In the genomic region with DNA sequence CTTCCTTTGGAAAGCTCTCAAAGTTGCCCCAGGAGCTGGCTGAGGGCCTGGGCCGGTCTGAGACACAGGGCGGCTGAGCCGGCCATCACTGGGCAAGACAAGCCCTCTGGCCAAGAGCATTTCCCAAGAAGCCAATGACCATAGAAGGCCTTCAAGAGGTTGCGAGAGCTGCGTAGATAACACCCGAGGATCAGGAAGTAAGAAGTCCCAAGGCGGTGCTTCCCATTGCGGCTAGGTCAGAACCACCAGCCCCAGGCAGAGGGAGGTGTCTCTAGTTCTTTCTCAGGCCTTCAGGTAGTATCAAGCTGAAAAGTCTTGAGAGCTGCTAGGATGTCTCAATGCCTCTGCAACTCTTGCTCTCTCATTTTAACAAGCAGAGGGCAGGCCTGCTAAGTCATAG, we compare ENCODE assay signal across 18 cellular contexts. TPM values are rescaled to one million over a fixed set of nuclear protein-coding genes. Genes with fewer than 3 reads are reported as not detected.
DNase-seq lines count a peak whose midpoint lies in the region; ATAC-seq and TF ChIP-seq lines count a peak whose summit lies in the region.
"Had no signal": no experiment of that assay in that cellular context is flagged by ENCODE, and none has a peak within 500 bp of the region (broad histone marks: within the 10 kb centered on the region; RNA-seq: fewer than 3 reads in every experiment).

No MANE protein-coding gene starts in this region.

- H4K20me1 ChIP-seq in Karpas-422 (ENCODE audit: insufficient read depth, low read depth, low read length) (no peaks in the 10 kb centered on the region), hepatocyte (ENCODE audit: insufficient read depth, poor library complexity, severe bottlenecking) (no peaks in the 10 kb centered on the region)

- H2AFZ ChIP-seq in Karpas-422 (ENCODE audit: low read length): no peak overlapping the region
- no peak overlapping the region for H2AFZ ChIP-seq in hepatocyte

- H3K4me1 ChIP-seq in Karpas-422 (ENCODE audit: low read length) (peaks cover 68% of the 10 kb centered on the region), hepatocyte (ENCODE audit: insufficient read depth) (no peaks in the 10 kb centered on the region)

- WGBS in hepatocyte (ENCODE audit: low lambda C conversion rate, missing lambda C conversion rate): 95% methylated on average over 8 of the region's 8 CpGs

- no peak for ATAC-seq in HG02610 (IDR thresholded peaks at IDR 0.05; ENCODE audit: unreplicated experiment)

- H3K27me3 ChIP-seq in Karpas-422 (ENCODE audit: low read length): no peaks in the 10 kb centered on the region
- H3K27me3 ChIP-seq in hepatocyte: no peaks in the 10 kb centered on the region

- TF ChIP-seq CTCF in VCaP (conservative IDR thresholded peaks at IDR 0.05) (no peak), hepatocyte (IDR thresholded peaks at IDR 0.05; ENCODE audit: poor library complexity) (no peak)

- no peaks in the 10 kb centered on the region for H3K79me2 ChIP-seq in Karpas-422 (ENCODE audit: low read length)
- no peaks in the 10 kb centered on the region for H3K79me2 ChIP-seq in hepatocyte

- no peak overlapping the region for H3K27ac ChIP-seq in Karpas-422 (ENCODE audit: low read length)
- peak overlapping the region; percentile 47; the same call in 1 of the 2 replicates for H3K27ac ChIP-seq in VCaP
- no peak overlapping the region for H3K27ac ChIP-seq in hepatocyte

- H3K4me3 ChIP-seq in Karpas-422 (ENCODE audit: low read length): no peak overlapping the region
- no peak overlapping the region for H3K4me3 ChIP-seq in hepatocyte

- DNase-seq in SKM-1 treated with dmso at 0.1 percent for 144 hours (lab: John Stamatoyannopoulos, UW; ENCODE audit: unreplicated experiment) (peak; percentile 32), SKM-1 (lab: John Stamatoyannopoulos, UW; ENCODE audit: unreplicated experiment) (no peak), Karpas-422 (no peak), hepatocyte (ENCODE audit: low spot score) (no peak)
- DNase-seq in activated effector memory CD4-positive, alpha-beta T cell treated with Interleukin-2 at 50 U/mL for 16 hours: no peak
- DNase-seq: C1 segment of cervical spinal cord; Calu3; CD4-positive, alpha-beta memory T cell; COR-L47; DMS79 treated with DMSO at 0.1 percent for 48 hours; GOT3; HCEC 1CT had no signal

- H3K4me2 ChIP-seq in Karpas-422 (ENCODE audit: low read depth, low read length, poor library complexity, severe bottlenecking) (peak overlapping the region; percentile 3), hepatocyte (no peak overlapping the region)

- H3K9me2 ChIP-seq in Karpas-422 (replicated peaks; ENCODE audit: insufficient read depth, low read length) (no peaks in the 10 kb centered on the region), hepatocyte (replicated peaks; ENCODE audit: insufficient read depth) (no peaks in the 10 kb centered on the region)

- H3K36me3 ChIP-seq in Karpas-422 (ENCODE audit: insufficient read depth, low read length) (no peaks in the 10 kb centered on the region), hepatocyte (replicated peaks; ENCODE audit: insufficient read depth, low read depth) (no peaks in the 10 kb centered on the region)

- peak overlapping the region; percentile 6; the same call in 1 of the 2 replicates for H3K9ac ChIP-seq in Karpas-422 (ENCODE audit: low read length)

- H3K9me3 ChIP-seq in Karpas-422 (ENCODE audit: low read length): no peaks in the 10 kb centered on the region
- H3K9me3 ChIP-seq in hepatocyte (ENCODE audit: low read depth): no peaks in the 10 kb centered on the region

RNA-seq across cellular contexts. Expression of a gene that starts 54.0 kb away (rescaled TPM):
- 7.8 TPM in 1 of 2 replicates, not detected in the other for total RNA-seq in Karpas-422 (2014; rRNA removed; shearing (Covaris generic); ENCODE audit: low replicate concordance)
- not detected in 2 replicates for total RNA-seq in hepatocyte
- 0.58 TPM in 1 of 2 replicates, not detected in the other for polyA plus RNA-seq in hepatocyte
- total RNA-seq: A172; A673; Calu3; CD4-positive, alpha-beta memory T cell; Daoy had no signal
- polyA plus RNA-seq: BJ had no signal
